Comparison of ENCODE assay signal across 10 cellular contexts in the genomic region with DNA sequence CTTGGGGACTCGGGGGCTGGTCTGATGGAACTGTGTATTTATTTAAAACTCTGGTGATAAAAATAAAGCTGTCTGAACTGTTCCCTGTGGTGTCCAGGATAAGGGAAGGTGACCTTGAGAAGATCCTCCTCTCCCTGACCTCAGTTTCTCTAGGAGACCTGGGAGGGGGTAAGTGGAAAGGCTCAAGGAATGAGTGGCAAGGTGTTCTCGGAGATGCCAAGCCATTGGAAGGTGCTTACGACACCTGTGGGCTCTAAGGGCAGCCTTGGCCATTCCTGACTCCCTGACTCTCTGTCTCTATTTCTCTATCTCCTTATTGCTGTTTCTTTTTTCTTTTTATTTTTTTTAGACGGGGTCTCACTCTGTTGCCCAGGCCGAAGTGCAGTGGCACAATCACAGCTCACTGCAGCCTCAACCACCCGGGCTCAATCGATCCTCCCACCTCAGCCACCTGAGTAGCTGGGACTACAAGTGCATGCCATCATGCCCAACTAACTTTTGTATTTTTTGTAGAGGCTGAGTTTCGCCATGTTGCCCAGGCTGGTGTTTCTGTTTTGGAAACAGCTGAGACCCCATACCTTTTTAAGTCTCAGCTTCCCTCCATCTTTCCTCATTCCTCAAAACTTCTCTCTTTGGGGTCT. TPM values are rescaled to one million over a fixed set of nuclear protein-coding genes. Genes with fewer than 3 reads are reported as not detected.
DNase-seq lines count a peak whose midpoint lies in the region; ATAC-seq, FAIRE-seq and TF ChIP-seq lines count a peak whose summit lies in the region.
"Had no signal": no experiment of that assay in that cellular context is flagged by ENCODE, and none has a peak within 500 bp of the region (broad histone marks: within the 10 kb centered on the region; RNA-seq: fewer than 3 reads in every experiment).

No MANE protein-coding gene starts in this region.

- H4K20me1 ChIP-seq in HepG2 (ENCODE audit: insufficient read depth, low read length) = peaks cover 42% of the 10 kb centered on the region

- intact Hi-C loops in HepG2 (cut with micrococcal nuclease; ENCODE audit: unreplicated experiment) (loop anchor here (5.0 kb wide), 1 partner anchor 42 kb away; no protein-coding TSS in a partner anchor), right lobe of liver (cut with DNase I) (no loop called here), lower lobe of right lung (cut with DNase I) (no loop called here)

- POLR2A ChIA-PET in HepG2 (lab: Yijun Ruan, JAX) = interaction anchor here (0.9 to 14.3 kb wide), 16 partner anchors 8 to 114 kb away, joined by 3 to 514 read pairs (median 7); partner anchors contain the start of genes IQCN, JUND and SSBP4

- no peaks in the 10 kb centered on the region for H3K4me1 Mint-ChIP-seq in activated T-helper 17 cell treated with anti-CD3 and anti-CD28 coated beads, Interleukin-2, amount 50 U/mL, for 72 hours
- peaks cover 17% of the 10 kb centered on the region for H3K4me1 Mint-ChIP-seq in type B pancreatic cell (ENCODE audit: unreplicated experiment)

- in situ Hi-C loops in HepG2 (cut with HindIII; ENCODE audit: extremely low pct_ligation_motif_present, low pct_unique_long_range_greater_than_20kb) = no loop called here

- H3K9ac ChIP-seq in HepG2 (ENCODE audit: insufficient read depth, low read depth, low read length) = no peak overlapping the region

- H3K79me2 ChIP-seq in HepG2 (ENCODE audit: insufficient read depth, low read length) = peaks cover 33% of the 10 kb centered on the region

- H3K27ac ChIP-seq in HepG2 (ENCODE audit: extremely low read length, insufficient read depth, low read length) = peak overlapping the region; percentile 34
- no peak overlapping the region for H3K27ac ChIP-seq in right lobe of liver
- peak overlapping the region; percentile 64 for H3K27ac ChIP-seq in lower lobe of right lung

- H3K4me2 ChIP-seq in HepG2 (ENCODE audit: low read depth, low read length) = 0 out of 2 replicates have a peak overlapping the region, but pooled peaks have one; percentile 1

- no peaks in the 10 kb centered on the region for H3K36me3 Mint-ChIP-seq in activated T-helper 17 cell treated with anti-CD3 and anti-CD28 coated beads, Interleukin-2, amount 50 U/mL, for 72 hours (ENCODE audit: low read depth)
- no peaks in the 10 kb centered on the region for H3K36me3 Mint-ChIP-seq in type B pancreatic cell

- TF ChIP-seq EP300 in HepG2 (IDR thresholded peaks at IDR 0.05; ENCODE audit: low read depth in 2 of 2, low read length in 2 of 2) (no peak), HepG2 (CRISPR knock-in tag; IDR thresholded peaks at IDR 0.05; ENCODE audit: borderline replicate concordance) (no peak)

- no peak for ATAC-seq in HepG2
- ATAC-seq in right lobe of liver = no peak
- no peak for ATAC-seq in activated T-helper 17 cell treated with anti-CD3 and anti-CD28 coated beads, Interleukin-2, amount 50 U/mL, for 72 hours (replicated peaks)
- no peak for ATAC-seq in lower lobe of right lung
- ATAC-seq in GM19395 (IDR thresholded peaks at IDR 0.05; ENCODE audit: unreplicated experiment) = no peak
- ATAC-seq in omental fat pad (ENCODE audit: low FRiP score) = no peak
- no peak for ATAC-seq in HG02678 (IDR thresholded peaks at IDR 0.05; ENCODE audit: unreplicated experiment)

- TF ChIP-seq RAD21 in HepG2 (CRISPR knock-in tag; IDR thresholded peaks at IDR 0.05) = no peak

- peak overlapping the region in 1 of 3 experiments; percentile 91; a peak in 2 of 6 replicates for H3K4me3 ChIP-seq in HepG2 (replicated peaks in 1 of 3; ENCODE audit: insufficient read depth in 1 of 3, low read depth in 2 of 3, low read length in 3 of 3)
- no peak overlapping the region for H3K4me3 ChIP-seq in right lobe of liver
- peak overlapping the region; percentile 53 for H3K4me3 ChIP-seq in lower lobe of right lung

- TF ChIP-seq CTCF in HepG2 (CRISPR knock-in tag; IDR thresholded peaks at IDR 0.05) (no peak), right lobe of liver (IDR thresholded peaks at IDR 0.05) (no peak), lower lobe of right lung (IDR thresholded peaks at IDR 0.05) (no peak), type B pancreatic cell (conservative IDR thresholded peaks at IDR 0.05) (no peak), omental fat pad (IDR thresholded peaks at IDR 0.05) (no peak)

- H3K36me3 ChIP-seq in HepG2 (replicated peaks in 1 of 2; ENCODE audit: control insufficient read depth in 1 of 2, insufficient read depth in 2 of 2, low read length in 2 of 2) (peaks cover 4 to 24% of the 10 kb centered on the region in 2 experiments; a peak in 4 of 5 replicates), right lobe of liver (no peaks in the 10 kb centered on the region), lower lobe of right lung (peaks cover 7% of the 10 kb centered on the region)

- no peak for FAIRE-seq in HepG2 (lab: Jason Lieb, UNC)
- FAIRE-seq: pancreas had no signal

- H3K9me3 Mint-ChIP-seq in activated T-helper 17 cell treated with anti-CD3 and anti-CD28 coated beads, Interleukin-2, amount 50 U/mL, for 72 hours = no peaks in the 10 kb centered on the region
- H3K9me3 Mint-ChIP-seq in type B pancreatic cell = no peaks in the 10 kb centered on the region

- BruUV-seq in HepG2 (replicated peaks; lab: Mats Ljungman, UMichigan) = no TSS peak

- peaks cover 33% of the 10 kb centered on the region for H3K4me1 ChIP-seq in HepG2 (ENCODE audit: insufficient read depth, low read length)
- H3K4me1 ChIP-seq in right lobe of liver = peaks cover 0 to 30% (median 10%) of the 10 kb centered on the region in 4 donors
- H3K4me1 ChIP-seq in lower lobe of right lung = peaks cover 50% of the 10 kb centered on the region

- no peak overlapping the region for H3K27ac Mint-ChIP-seq in activated T-helper 17 cell treated with anti-CD3 and anti-CD28 coated beads, Interleukin-2, amount 50 U/mL, for 72 hours
- H3K27ac Mint-ChIP-seq in type B pancreatic cell = peak overlapping the region; percentile 87

- TF ChIP-seq POLR2A in HepG2 (IDR thresholded peaks at IDR 0.05; ENCODE audit: insufficient read depth in 1 of 2, low read depth in 2 of 2, low read length in 2 of 2) (peak in 1 of 2 experiments; percentile 61; a peak in 3 of 4 replicates), right lobe of liver (IDR thresholded peaks at IDR 0.05) (no peak)

- 79% methylated on average over 8 of the region's 8 CpGs for WGBS in HepG2 (ENCODE audit: low lambda C conversion rate)
- WGBS in right lobe of liver (ENCODE audit: insufficient coverage, low coverage, low lambda C conversion rate, missing lambda C conversion rate) = 88% methylated on average over 6 of the region's 8 CpGs

- H3K27me3 ChIP-seq in HepG2 (ENCODE audit: control insufficient read depth in 1 of 2, insufficient read depth in 2 of 2, low read length in 2 of 2) (no peaks in the 10 kb centered on the region; a peak in 1 of 5 replicates), right lobe of liver (no peaks in the 10 kb centered on the region), lower lobe of right lung (ENCODE audit: low read depth) (no peaks in the 10 kb centered on the region)
- H3K27me3 ChIP-seq: pancreas had no signal

- no peak overlapping the region for H2AFZ ChIP-seq in HepG2 (ENCODE audit: low read length)

- peak overlapping the region; percentile 73 for H3K4me3 Mint-ChIP-seq in activated T-helper 17 cell treated with anti-CD3 and anti-CD28 coated beads, Interleukin-2, amount 50 U/mL, for 72 hours
- peak overlapping the region; percentile 73 for H3K4me3 Mint-ChIP-seq in type B pancreatic cell

- no peaks in the 10 kb centered on the region for H3K9me3 ChIP-seq in HepG2 (ENCODE audit: low read length)
- no peaks in the 10 kb centered on the region for H3K9me3 ChIP-seq in right lobe of liver
- no peaks in the 10 kb centered on the region for H3K9me3 ChIP-seq in lower lobe of right lung
- H3K9me3 ChIP-seq: pancreas had no signal

- CTCF ChIA-PET in HepG2 (lab: Yijun Ruan, JAX; ENCODE audit: low intra/inter-chr PET ratio, low total read pairs) = interaction anchor here (2.0 to 4.4 kb wide), 3 partner anchors 19 to 40 kb away, joined by 8 to 20 read pairs (median 10); no protein-coding TSS in a partner anchor

- DNase-seq in HepG2 (ENCODE audit: low spot score) (no peak), right lobe of liver (no peak), lower lobe of right lung (no peak), type B pancreatic cell (ENCODE audit: extremely low spot score, unreplicated experiment) (no peak), omental fat pad (ENCODE audit: low spot score) (no peak)
- DNase-seq: foreskin melanocyte had no signal

- H3K27me3 Mint-ChIP-seq in activated T-helper 17 cell treated with anti-CD3 and anti-CD28 coated beads, Interleukin-2, amount 50 U/mL, for 72 hours = peaks cover 17% of the 10 kb centered on the region
- H3K27me3 Mint-ChIP-seq in type B pancreatic cell = peaks cover 15% of the 10 kb centered on the region

RNA-seq across cellular contexts. Expression of gene GDF15, which starts 3.3 kb away (rescaled TPM):
- total RNA-seq in HepG2 (2016; rRNA removed; fragmentation: Illumina TruSeq; extraction: Trizol) = 43.0 and 146 TPM in 2 replicates
- 42.0 and 45.2 TPM in 2 replicates for total RNA-seq in HepG2 (2016; cell fraction: cytosol; rRNA removed; fragmentation: Illumina TruSeq; extraction: Trizol; ENCODE audit: low read depth)
- 37.4 and 148 TPM in 2 replicates for total RNA-seq in HepG2 (2016; cell fraction: insoluble cytoplasmic fraction; rRNA removed; fragmentation: Illumina TruSeq; extraction: Trizol)
- 53.4 and 57.4 TPM in 2 replicates for total RNA-seq in HepG2 (2016; cell fraction: membrane; rRNA removed; fragmentation: Illumina TruSeq; extraction: Trizol)
- 112 and 139 TPM in 2 replicates for total RNA-seq in HepG2 (2016; cell fraction: nucleus; rRNA removed; fragmentation: Illumina TruSeq; extraction: Trizol)
- 422 and 537 TPM in 2 replicates for polyA plus RNA-seq in HepG2 (2011; rRNA removed)
- 539 and 794 TPM in 2 replicates for polyA plus RNA-seq in HepG2 (2011; cell fraction: cytosol; rRNA removed)
- 1,510 and 1,558 TPM in 2 replicates for polyA plus RNA-seq in HepG2 (2011; cell fraction: nucleus; rRNA removed)
- polyA plus RNA-seq in HepG2 (2012) = 229 and 758 TPM in 2 replicates
- polyA plus RNA-seq in HepG2 (2016; cell fraction: cytosol; fragmentation: Illumina TruSeq; extraction: Trizol; ENCODE audit: low read depth) = 22.2 and 24.9 TPM in 2 replicates
- 49.2 and 57.0 TPM in 2 replicates for polyA plus RNA-seq in HepG2 (2016; cell fraction: insoluble cytoplasmic fraction; fragmentation: Illumina TruSeq; extraction: Trizol; ENCODE audit: low read depth)
- polyA plus RNA-seq in HepG2 (2016; cell fraction: membrane; fragmentation: Illumina TruSeq; extraction: Trizol; ENCODE audit: low read depth) = 30.8 and 31.5 TPM in 2 replicates
- 315 and 334 TPM in 2 replicates for polyA plus RNA-seq in HepG2 (2016; cell fraction: nucleus; fragmentation: Illumina TruSeq; extraction: Trizol; ENCODE audit: insufficient read depth, low read depth)
- polyA minus RNA-seq in HepG2 (2011; rRNA and poly(A)+ RNA removed; ENCODE audit: low replicate concordance) = 4.5 and 440 TPM in 2 replicates
- 366 and 433 TPM in 2 replicates for polyA minus RNA-seq in HepG2 (2011; cell fraction: cytosol; rRNA and poly(A)+ RNA removed)
- 115 and 151 TPM in 2 replicates for polyA minus RNA-seq in HepG2 (2011; cell fraction: nucleus; rRNA and poly(A)+ RNA removed)
- total RNA-seq in right lobe of liver = 100 to 1,000 TPM in 2 of 6 experiments, 10 to 100 TPM in 2, 1 to 10 TPM in 1, under 1 TPM in 1; 0.88 to 160 (median 57.5) TPM
- under 1 TPM; 0.45 to 0.50 TPM for total RNA-seq in activated T-helper 17 cell treated with anti-CD3 and anti-CD28 coated beads, Interleukin-2, amount 50 U/mL, for 72 hours
- total RNA-seq in lower lobe of right lung = 21.2 TPM
- 102 and 106 TPM in 2 replicates for total RNA-seq in type B pancreatic cell (ENCODE audit: low replicate concordance)
- total RNA-seq in omental fat pad = 1 to 10 TPM; 1.9 to 4.6 (median 3.0) TPM

RNA-seq across cellular contexts. Expression of gene LRRC25, which starts 8.2 kb away (rescaled TPM):
- 0.13 TPM in 1 of 2 replicates, not detected in the other for total RNA-seq in HepG2 (2016; rRNA removed; fragmentation: Illumina TruSeq; extraction: Trizol)
- 0.20 TPM in 1 of 2 replicates, not detected in the other for total RNA-seq in HepG2 (2016; cell fraction: cytosol; rRNA removed; fragmentation: Illumina TruSeq; extraction: Trizol; ENCODE audit: low read depth)
- total RNA-seq in HepG2 (2016; cell fraction: insoluble cytoplasmic fraction; rRNA removed; fragmentation: Illumina TruSeq; extraction: Trizol) = 0.11 TPM in 1 of 2 replicates, not detected in the other
- 0.17 and 0.19 TPM in 2 replicates for total RNA-seq in HepG2 (2016; cell fraction: membrane; rRNA removed; fragmentation: Illumina TruSeq; extraction: Trizol)
- total RNA-seq in HepG2 (2016; cell fraction: nucleus; rRNA removed; fragmentation: Illumina TruSeq; extraction: Trizol) = 0.25 TPM in 1 of 2 replicates, not detected in the other
- polyA plus RNA-seq in HepG2 (2011; rRNA removed) = 0.53 and 0.85 TPM in 2 replicates
- polyA plus RNA-seq in HepG2 (2011; cell fraction: cytosol; rRNA removed) = 0.66 and 0.68 TPM in 2 replicates
- polyA plus RNA-seq in HepG2 (2011; cell fraction: nucleus; rRNA removed) = 0.16 and 0.35 TPM in 2 replicates
- polyA plus RNA-seq in HepG2 (2012) = 0.11 and 0.13 TPM in 2 replicates
- polyA plus RNA-seq in HepG2 (2016; cell fraction: cytosol; fragmentation: Illumina TruSeq; extraction: Trizol; ENCODE audit: low read depth) = 0.05 TPM in 1 of 2 replicates, not detected in the other
- polyA plus RNA-seq in HepG2 (2016; cell fraction: insoluble cytoplasmic fraction; fragmentation: Illumina TruSeq; extraction: Trizol; ENCODE audit: low read depth) = 0.12 and 0.15 TPM in 2 replicates
- 0.13 TPM in 1 of 2 replicates, not detected in the other for polyA plus RNA-seq in HepG2 (2016; cell fraction: membrane; fragmentation: Illumina TruSeq; extraction: Trizol; ENCODE audit: low read depth)
- polyA plus RNA-seq in HepG2 (2016; cell fraction: nucleus; fragmentation: Illumina TruSeq; extraction: Trizol; ENCODE audit: insufficient read depth, low read depth) = not detected in 2 replicates
- polyA minus RNA-seq in HepG2 (2011; rRNA and poly(A)+ RNA removed; ENCODE audit: low replicate concordance) = 0.60 TPM in 1 of 2 replicates, not detected in the other
- polyA minus RNA-seq in HepG2 (2011; cell fraction: cytosol; rRNA and poly(A)+ RNA removed) = 0.40 and 0.70 TPM in 2 replicates
- polyA minus RNA-seq in HepG2 (2011; cell fraction: nucleus; rRNA and poly(A)+ RNA removed) = 0.25 TPM in 1 of 2 replicates, not detected in the other
- total RNA-seq in right lobe of liver = 10 to 100 TPM in 1 of 6 experiments, 1 to 10 TPM in 5; 1.9 to 12.6 (median 3.2) TPM
- total RNA-seq in activated T-helper 17 cell treated with anti-CD3 and anti-CD28 coated beads, Interleukin-2, amount 50 U/mL, for 72 hours = not detected
- total RNA-seq in lower lobe of right lung = 35.4 TPM
- 0.19 TPM in 1 of 2 replicates, not detected in the other for total RNA-seq in type B pancreatic cell (ENCODE audit: low replicate concordance)
- total RNA-seq in omental fat pad = 10 to 100 TPM; 11.8 to 37.2 (median 28.8) TPM

RNA-seq across cellular contexts. Expression of gene SSBP4, which starts 30.0 kb away (rescaled TPM):
- total RNA-seq in HepG2 (2016; rRNA removed; fragmentation: Illumina TruSeq; extraction: Trizol) = 19.3 and 39.5 TPM in 2 replicates
- total RNA-seq in HepG2 (2016; cell fraction: cytosol; rRNA removed; fragmentation: Illumina TruSeq; extraction: Trizol; ENCODE audit: low read depth) = 95.2 and 104 TPM in 2 replicates
- total RNA-seq in HepG2 (2016; cell fraction: insoluble cytoplasmic fraction; rRNA removed; fragmentation: Illumina TruSeq; extraction: Trizol) = 14.4 and 39.0 TPM in 2 replicates
- total RNA-seq in HepG2 (2016; cell fraction: membrane; rRNA removed; fragmentation: Illumina TruSeq; extraction: Trizol) = 103 and 124 TPM in 2 replicates
- 26.9 and 35.1 TPM in 2 replicates for total RNA-seq in HepG2 (2016; cell fraction: nucleus; rRNA removed; fragmentation: Illumina TruSeq; extraction: Trizol)
- 20.8 and 33.4 TPM in 2 replicates for polyA plus RNA-seq in HepG2 (2011; rRNA removed)
- 11.6 and 28.6 TPM in 2 replicates for polyA plus RNA-seq in HepG2 (2011; cell fraction: cytosol; rRNA removed)
- 200 and 290 TPM in 2 replicates for polyA plus RNA-seq in HepG2 (2011; cell fraction: nucleus; rRNA removed)
- 18.2 and 31.6 TPM in 2 replicates for polyA plus RNA-seq in HepG2 (2012)
- 133 and 147 TPM in 2 replicates for polyA plus RNA-seq in HepG2 (2016; cell fraction: cytosol; fragmentation: Illumina TruSeq; extraction: Trizol; ENCODE audit: low read depth)
- polyA plus RNA-seq in HepG2 (2016; cell fraction: insoluble cytoplasmic fraction; fragmentation: Illumina TruSeq; extraction: Trizol; ENCODE audit: low read depth) = 34.3 and 41.3 TPM in 2 replicates
- polyA plus RNA-seq in HepG2 (2016; cell fraction: membrane; fragmentation: Illumina TruSeq; extraction: Trizol; ENCODE audit: low read depth) = 147 and 152 TPM in 2 replicates
- 117 and 122 TPM in 2 replicates for polyA plus RNA-seq in HepG2 (2016; cell fraction: nucleus; fragmentation: Illumina TruSeq; extraction: Trizol; ENCODE audit: insufficient read depth, low read depth)
- 10.3 and 12.3 TPM in 2 replicates for polyA minus RNA-seq in HepG2 (2011; rRNA and poly(A)+ RNA removed; ENCODE audit: low replicate concordance)
- polyA minus RNA-seq in HepG2 (2011; cell fraction: cytosol; rRNA and poly(A)+ RNA removed) = 12.0 and 13.9 TPM in 2 replicates
- polyA minus RNA-seq in HepG2 (2011; cell fraction: nucleus; rRNA and poly(A)+ RNA removed) = 20.1 and 21.6 TPM in 2 replicates
- 10 to 100 TPM; 12.8 to 23.9 (median 15.9) TPM for total RNA-seq in right lobe of liver
- total RNA-seq in activated T-helper 17 cell treated with anti-CD3 and anti-CD28 coated beads, Interleukin-2, amount 50 U/mL, for 72 hours = 100 to 1,000 TPM in 1 of 2 donors, 10 to 100 TPM in 1; 73.8 to 169 TPM
- total RNA-seq in lower lobe of right lung = 65.6 TPM
- 76.7 and 99.0 TPM in 2 replicates for total RNA-seq in type B pancreatic cell (ENCODE audit: low replicate concordance)
- 10 to 100 TPM; 29.9 to 62.9 (median 43.7) TPM for total RNA-seq in omental fat pad

RNA-seq across cellular contexts. Expression of gene ISYNA1, which starts 48.7 kb away (rescaled TPM):
- total RNA-seq in HepG2 (2016; rRNA removed; fragmentation: Illumina TruSeq; extraction: Trizol) (29.4 and 48.5 TPM in 2 replicates), right lobe of liver (1 to 10 TPM; 6.5 to 8.3 (median 7.8) TPM), lower lobe of right lung (30.6 TPM), type B pancreatic cell (ENCODE audit: low replicate concordance) (278 and 303 TPM in 2 replicates), omental fat pad (10 to 100 TPM; 20.0 to 36.7 (median 29.8) TPM)
- 8.4 and 10.1 TPM in 2 replicates for total RNA-seq in HepG2 (2016; cell fraction: cytosol; rRNA removed; fragmentation: Illumina TruSeq; extraction: Trizol; ENCODE audit: low read depth)
- 29.3 and 46.4 TPM in 2 replicates for total RNA-seq in HepG2 (2016; cell fraction: insoluble cytoplasmic fraction; rRNA removed; fragmentation: Illumina TruSeq; extraction: Trizol)
- total RNA-seq in HepG2 (2016; cell fraction: membrane; rRNA removed; fragmentation: Illumina TruSeq; extraction: Trizol) = 16.0 and 18.7 TPM in 2 replicates
- 33.6 and 37.4 TPM in 2 replicates for total RNA-seq in HepG2 (2016; cell fraction: nucleus; rRNA removed; fragmentation: Illumina TruSeq; extraction: Trizol)
- polyA plus RNA-seq in HepG2 (2011; rRNA removed) = 29.6 and 36.5 TPM in 2 replicates
- 14.0 and 25.3 TPM in 2 replicates for polyA plus RNA-seq in HepG2 (2011; cell fraction: cytosol; rRNA removed)
- polyA plus RNA-seq in HepG2 (2011; cell fraction: nucleus; rRNA removed) = 246 and 367 TPM in 2 replicates
- 32.5 and 49.8 TPM in 2 replicates for polyA plus RNA-seq in HepG2 (2012)
- polyA plus RNA-seq in HepG2 (2016; cell fraction: cytosol; fragmentation: Illumina TruSeq; extraction: Trizol; ENCODE audit: low read depth) = 16.0 and 16.5 TPM in 2 replicates
- 44.6 and 57.4 TPM in 2 replicates for polyA plus RNA-seq in HepG2 (2016; cell fraction: insoluble cytoplasmic fraction; fragmentation: Illumina TruSeq; extraction: Trizol; ENCODE audit: low read depth)
- 18.1 and 22.4 TPM in 2 replicates for polyA plus RNA-seq in HepG2 (2016; cell fraction: membrane; fragmentation: Illumina TruSeq; extraction: Trizol; ENCODE audit: low read depth)
- 103 and 119 TPM in 2 replicates for polyA plus RNA-seq in HepG2 (2016; cell fraction: nucleus; fragmentation: Illumina TruSeq; extraction: Trizol; ENCODE audit: insufficient read depth, low read depth)
- 1.3 and 50.2 TPM in 2 replicates for polyA minus RNA-seq in HepG2 (2011; rRNA and poly(A)+ RNA removed; ENCODE audit: low replicate concordance)
- 20.4 and 29.0 TPM in 2 replicates for polyA minus RNA-seq in HepG2 (2011; cell fraction: cytosol; rRNA and poly(A)+ RNA removed)
- polyA minus RNA-seq in HepG2 (2011; cell fraction: nucleus; rRNA and poly(A)+ RNA removed) = 13.3 and 14.3 TPM in 2 replicates
- total RNA-seq in activated T-helper 17 cell treated with anti-CD3 and anti-CD28 coated beads, Interleukin-2, amount 50 U/mL, for 72 hours = 10 to 100 TPM; 15.9 to 22.0 TPM

RNA-seq across cellular contexts. Expression of gene PGPEP1, which starts 48.8 kb away (rescaled TPM):
- total RNA-seq in HepG2 (2016; rRNA removed; fragmentation: Illumina TruSeq; extraction: Trizol) = 56.6 and 57.7 TPM in 2 replicates
- total RNA-seq in HepG2 (2016; cell fraction: cytosol; rRNA removed; fragmentation: Illumina TruSeq; extraction: Trizol; ENCODE audit: low read depth) = 13.1 and 14.4 TPM in 2 replicates
- 51.1 and 64.9 TPM in 2 replicates for total RNA-seq in HepG2 (2016; cell fraction: insoluble cytoplasmic fraction; rRNA removed; fragmentation: Illumina TruSeq; extraction: Trizol)
- total RNA-seq in HepG2 (2016; cell fraction: membrane; rRNA removed; fragmentation: Illumina TruSeq; extraction: Trizol) = 36.0 and 36.7 TPM in 2 replicates
- 30.3 and 33.5 TPM in 2 replicates for total RNA-seq in HepG2 (2016; cell fraction: nucleus; rRNA removed; fragmentation: Illumina TruSeq; extraction: Trizol)
- 53.1 and 64.3 TPM in 2 replicates for polyA plus RNA-seq in HepG2 (2011; rRNA removed)
- polyA plus RNA-seq in HepG2 (2011; cell fraction: cytosol; rRNA removed) = 37.2 and 38.6 TPM in 2 replicates
- polyA plus RNA-seq in HepG2 (2011; cell fraction: nucleus; rRNA removed) = 97.0 and 102 TPM in 2 replicates
- polyA plus RNA-seq in HepG2 (2012) = 26.8 and 28.6 TPM in 2 replicates
- 15.6 and 16.2 TPM in 2 replicates for polyA plus RNA-seq in HepG2 (2016; cell fraction: cytosol; fragmentation: Illumina TruSeq; extraction: Trizol; ENCODE audit: low read depth)
- 40.6 and 44.1 TPM in 2 replicates for polyA plus RNA-seq in HepG2 (2016; cell fraction: insoluble cytoplasmic fraction; fragmentation: Illumina TruSeq; extraction: Trizol; ENCODE audit: low read depth)
- polyA plus RNA-seq in HepG2 (2016; cell fraction: membrane; fragmentation: Illumina TruSeq; extraction: Trizol; ENCODE audit: low read depth) = 22.8 and 23.5 TPM in 2 replicates
- 51.1 and 66.5 TPM in 2 replicates for polyA plus RNA-seq in HepG2 (2016; cell fraction: nucleus; fragmentation: Illumina TruSeq; extraction: Trizol; ENCODE audit: insufficient read depth, low read depth)
- 22.4 and 187 TPM in 2 replicates for polyA minus RNA-seq in HepG2 (2011; rRNA and poly(A)+ RNA removed; ENCODE audit: low replicate concordance)
- 44.1 and 52.6 TPM in 2 replicates for polyA minus RNA-seq in HepG2 (2011; cell fraction: cytosol; rRNA and poly(A)+ RNA removed)
- 46.4 and 57.7 TPM in 2 replicates for polyA minus RNA-seq in HepG2 (2011; cell fraction: nucleus; rRNA and poly(A)+ RNA removed)
- total RNA-seq in right lobe of liver = 10 to 100 TPM; 33.0 to 55.5 (median 40.7) TPM
- 10 to 100 TPM; 38.9 to 46.0 TPM for total RNA-seq in activated T-helper 17 cell treated with anti-CD3 and anti-CD28 coated beads, Interleukin-2, amount 50 U/mL, for 72 hours
- 40.9 TPM for total RNA-seq in lower lobe of right lung
- total RNA-seq in type B pancreatic cell (ENCODE audit: low replicate concordance) = 28.8 and 46.7 TPM in 2 replicates
- total RNA-seq in omental fat pad = 10 to 100 TPM; 15.6 to 25.2 (median 18.0) TPM

Comparison
In these comparisons a context has a peak if more than half of its experiments do, and no peak if none do; other contexts are left out.
1. H3K27ac ChIP-seq: peak in HepG2 (single experiment) and lower lobe of right lung (single experiment); none in right lobe of liver (0 of 3).